In the genomic region with DNA sequence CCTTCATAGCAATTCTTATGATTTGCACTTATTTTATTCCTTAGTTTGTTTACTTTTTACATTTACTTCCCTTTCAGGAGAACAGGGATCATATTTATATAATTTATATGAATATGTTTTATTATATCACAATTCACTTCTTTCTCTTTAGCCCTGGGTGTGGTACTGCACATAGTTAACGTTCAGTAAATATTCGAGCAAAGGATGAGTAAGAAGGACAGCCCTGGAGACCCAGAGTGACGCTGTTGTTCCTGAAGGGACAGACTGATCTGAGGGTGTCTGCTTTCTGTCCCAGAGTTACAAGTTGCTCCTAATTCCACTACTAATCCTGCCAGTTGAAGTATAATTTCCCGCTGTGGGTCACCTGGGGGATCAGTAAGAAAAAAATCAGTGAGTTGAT, we compare ENCODE assay signal across 24 cellular contexts.
"Had no signal": no experiment of that assay in that cellular context is flagged by ENCODE, and none has a peak within 500 bp of the region (broad histone marks: within the 10 kb centered on the region; RNA-seq: fewer than 3 reads in every experiment).

No MANE protein-coding gene starts in this region.

- H3K4me3 ChIP-seq: colonic mucosa, coronary artery, dorsolateral prefrontal cortex, esophagus muscularis mucosa, esophagus squamous epithelium, gastrocnemius medialis, gastroesophageal sphincter, heart left ventricle, heart right ventricle had no signal

- H3K9me3 ChIP-seq: colonic mucosa, esophagus muscularis mucosa, esophagus squamous epithelium, gastrocnemius medialis, gastroesophageal sphincter, heart left ventricle, heart right ventricle had no signal

- ATAC-seq: effector memory CD8-positive, alpha-beta T cell; esophagus mucosa; foreskin keratinocyte; gastrocnemius medialis; gastroesophageal sphincter; heart left ventricle; heart right ventricle had no signal

- DNase-seq: colonic mucosa; cortex of kidney; dermis blood vessel endothelial cell; dorsolateral prefrontal cortex; effector CD4-positive, alpha-beta T cell; effector CD8-positive, alpha-beta T cell; effector memory CD4-positive, alpha-beta T cell; effector memory CD8-positive, alpha-beta T cell; endodermal cell; erythroblast; esophagus squamous epithelium; foreskin fibroblast; foreskin keratinocyte; foreskin melanocyte; gastrocnemius medialis; glutamatergic neuron; head of caudate nucleus; heart left ventricle; heart right ventricle had no signal

- H3K27me3 ChIP-seq: colonic mucosa, dorsolateral prefrontal cortex, esophagus muscularis mucosa, esophagus squamous epithelium, foreskin keratinocyte, gastrocnemius medialis, gastroesophageal sphincter, heart left ventricle, heart right ventricle had no signal

- H3K4me1 ChIP-seq: colonic mucosa, esophagus muscularis mucosa, esophagus squamous epithelium, foreskin keratinocyte, gastrocnemius medialis, gastroesophageal sphincter, heart left ventricle, heart right ventricle had no signal

- H3K36me3 ChIP-seq: colonic mucosa, esophagus muscularis mucosa, esophagus squamous epithelium, gastrocnemius medialis, gastroesophageal sphincter, heart left ventricle, heart right ventricle had no signal

- H3K27ac ChIP-seq: colonic mucosa, coronary artery, dorsolateral prefrontal cortex, epithelial cell of prostate, esophagus muscularis mucosa, esophagus squamous epithelium, foreskin keratinocyte, gastrocnemius medialis, gastroesophageal sphincter, heart left ventricle, heart right ventricle had no signal
